1 cellular context compared by ENCODE assay signal in the genomic region with DNA sequence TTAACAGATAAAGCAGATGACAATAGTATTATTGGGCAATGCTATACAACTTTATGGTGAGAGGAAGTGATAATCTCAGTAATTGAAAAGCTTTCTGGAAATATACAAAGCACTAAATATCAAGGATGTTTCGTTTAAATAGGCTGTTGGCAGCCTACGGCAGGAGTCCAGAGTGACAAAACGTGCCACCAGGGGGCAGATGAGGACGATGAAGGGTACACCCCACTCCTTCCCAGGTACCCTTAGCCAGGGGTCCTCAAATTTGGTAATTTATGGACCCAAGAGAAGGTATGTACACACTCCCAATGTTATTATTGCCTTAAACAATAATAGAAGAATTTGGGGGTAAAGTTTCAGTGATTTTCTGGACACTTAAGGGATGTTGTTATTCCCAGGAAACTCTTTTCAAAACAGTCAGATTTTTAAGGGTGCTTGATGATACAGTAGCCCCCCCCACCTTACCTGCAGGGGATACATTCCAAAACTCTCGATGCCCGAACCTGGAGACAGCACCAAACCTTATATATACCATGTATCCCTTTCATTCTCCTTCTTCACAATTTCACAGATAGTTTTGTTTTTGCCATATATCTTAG.
TF ChIP-seq lines count a peak whose summit lies in the region.

No MANE protein-coding gene starts in this region.

TF ChIP-seq in H1, 55 proteins besides CTCF, POLR2A, EP300 and RAD21 (continued from another document):
- TF ChIP-seq, protein P1, sequence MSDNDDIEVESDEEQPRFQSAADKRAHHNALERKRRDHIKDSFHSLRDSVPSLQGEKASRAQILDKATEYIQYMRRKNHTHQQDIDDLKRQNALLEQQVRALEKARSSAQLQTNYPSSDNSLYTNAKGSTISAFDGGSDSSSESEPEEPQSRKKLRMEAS (IDR thresholded peaks at IDR 0.05): no peak
- no peak for TF ChIP-seq SP4 (IDR thresholded peaks at IDR 0.05; ENCODE audit: low read length)
- TF ChIP-seq, protein P2, sequence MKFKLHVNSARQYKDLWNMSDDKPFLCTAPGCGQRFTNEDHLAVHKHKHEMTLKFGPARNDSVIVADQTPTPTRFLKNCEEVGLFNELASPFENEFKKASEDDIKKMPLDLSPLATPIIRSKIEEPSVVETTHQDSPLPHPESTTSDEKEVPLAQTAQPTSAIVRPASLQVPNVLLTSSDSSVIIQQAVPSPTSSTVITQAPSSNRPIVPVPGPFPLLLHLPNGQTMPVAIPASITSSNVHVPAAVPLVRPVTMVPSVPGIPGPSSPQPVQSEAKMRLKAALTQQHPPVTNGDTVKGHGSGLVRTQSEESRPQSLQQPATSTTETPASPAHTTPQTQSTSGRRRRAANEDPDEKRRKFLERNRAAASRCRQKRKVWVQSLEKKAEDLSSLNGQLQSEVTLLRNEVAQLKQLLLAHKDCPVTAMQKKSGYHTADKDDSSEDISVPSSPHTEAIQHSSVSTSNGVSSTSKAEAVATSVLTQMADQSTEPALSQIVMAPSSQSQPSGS (IDR thresholded peaks at IDR 0.05; ENCODE audit: low read length): no peak
- no peak for TF ChIP-seq CHD1 (IDR thresholded peaks at IDR 0.05; ENCODE audit: low read depth, low read length)
- TF ChIP-seq, protein P3, sequence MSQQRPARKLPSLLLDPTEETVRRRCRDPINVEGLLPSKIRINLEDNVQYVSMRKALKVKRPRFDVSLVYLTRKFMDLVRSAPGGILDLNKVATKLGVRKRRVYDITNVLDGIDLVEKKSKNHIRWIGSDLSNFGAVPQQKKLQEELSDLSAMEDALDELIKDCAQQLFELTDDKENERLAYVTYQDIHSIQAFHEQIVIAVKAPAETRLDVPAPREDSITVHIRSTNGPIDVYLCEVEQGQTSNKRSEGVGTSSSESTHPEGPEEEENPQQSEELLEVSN (IDR thresholded peaks at IDR 0.05): no peak
- TF ChIP-seq EGR1 (IDR thresholded peaks at IDR 0.05; ENCODE audit: borderline replicate concordance, low read depth, low read length): no peak
- TF ChIP-seq SIN3A (conservative IDR thresholded peaks at IDR 0.05 in 1 of 2, IDR thresholded peaks at IDR 0.05 in 1 of 2; ENCODE audit: low read depth in 1 of 2, low read length in 2 of 2): no peak
TF ChIP-seq in H1: peak in this region for 0.
